ENCODE assay signal across 1 cellular context in the genomic region with DNA sequence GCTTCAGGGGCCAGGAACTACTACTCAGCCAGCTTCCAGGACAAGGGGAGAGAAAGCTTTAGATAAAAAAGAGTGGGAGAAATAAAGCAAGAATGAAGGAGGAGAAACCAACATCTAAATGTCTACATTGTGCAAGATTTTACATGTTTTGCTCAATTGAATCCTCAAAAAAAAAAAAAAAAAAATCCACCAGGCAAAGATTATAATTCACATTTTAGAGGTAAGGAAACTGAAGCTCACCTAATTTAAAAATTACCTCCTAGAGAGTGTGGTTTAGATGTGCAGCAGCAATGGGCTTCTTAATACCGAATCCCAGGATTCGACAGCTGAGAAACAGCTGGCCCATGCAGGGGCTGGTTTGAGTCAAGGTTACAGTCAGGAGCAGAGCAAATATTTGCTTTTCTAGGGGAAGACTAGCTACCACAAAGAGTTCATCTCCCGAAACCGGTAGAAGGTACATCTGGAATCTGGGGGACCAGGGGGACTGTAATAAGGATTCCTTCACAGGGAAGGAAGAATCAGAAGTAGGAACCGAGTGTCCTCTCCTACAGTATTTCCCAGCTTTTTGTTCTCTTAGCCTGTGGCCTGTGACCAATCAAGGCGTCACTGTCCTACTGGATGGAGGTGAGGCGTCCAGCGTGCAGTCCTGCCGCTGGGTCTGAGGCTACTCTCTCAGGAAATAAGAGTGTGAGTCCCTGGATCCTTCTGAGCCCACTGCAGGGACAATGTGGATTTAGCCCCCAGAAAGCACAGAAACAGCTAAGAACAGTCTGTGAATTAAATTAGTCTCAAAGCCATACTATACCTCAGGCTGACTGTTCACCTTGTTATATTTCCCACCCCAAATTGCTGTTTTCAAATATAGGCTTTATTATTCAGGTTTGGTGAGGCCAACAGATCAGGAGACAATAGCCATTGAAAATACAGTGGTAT.
A peak's percentile ranks its signal among the peaks of the same experiment; 100 is the strongest.
TF ChIP-seq lines count a peak whose summit lies in the region.

No MANE protein-coding gene starts in this region.

TF ChIP-seq in IMR-90, 13 proteins besides CTCF, POLR2A, EP300 and RAD21:
- TF ChIP-seq, protein P1, sequence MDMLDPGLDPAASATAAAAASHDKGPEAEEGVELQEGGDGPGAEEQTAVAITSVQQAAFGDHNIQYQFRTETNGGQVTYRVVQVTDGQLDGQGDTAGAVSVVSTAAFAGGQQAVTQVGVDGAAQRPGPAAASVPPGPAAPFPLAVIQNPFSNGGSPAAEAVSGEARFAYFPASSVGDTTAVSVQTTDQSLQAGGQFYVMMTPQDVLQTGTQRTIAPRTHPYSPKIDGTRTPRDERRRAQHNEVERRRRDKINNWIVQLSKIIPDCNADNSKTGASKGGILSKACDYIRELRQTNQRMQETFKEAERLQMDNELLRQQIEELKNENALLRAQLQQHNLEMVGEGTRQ (IDR thresholded peaks at IDR 0.05; ENCODE audit: low read depth, low read length): no peak
- TF ChIP-seq CEBPB (IDR thresholded peaks at IDR 0.05; ENCODE audit: low read depth, low read length) (peak; percentile 84), MAFK (IDR thresholded peaks at IDR 0.05; ENCODE audit: low read depth, low read length) (no peak), RCOR1 (IDR thresholded peaks at IDR 0.05; ENCODE audit: insufficient replicate concordance, low read length) (no peak), MXI1 (IDR thresholded peaks at IDR 0.05; ENCODE audit: borderline replicate concordance, low read depth, low read length) (no peak), SMC3 (IDR thresholded peaks at IDR 0.05; ENCODE audit: low read depth, low read length) (no peak), FOS (IDR thresholded peaks at IDR 0.05; ENCODE audit: low read depth, low read length) (no peak)
- TF ChIP-seq, protein P2, sequence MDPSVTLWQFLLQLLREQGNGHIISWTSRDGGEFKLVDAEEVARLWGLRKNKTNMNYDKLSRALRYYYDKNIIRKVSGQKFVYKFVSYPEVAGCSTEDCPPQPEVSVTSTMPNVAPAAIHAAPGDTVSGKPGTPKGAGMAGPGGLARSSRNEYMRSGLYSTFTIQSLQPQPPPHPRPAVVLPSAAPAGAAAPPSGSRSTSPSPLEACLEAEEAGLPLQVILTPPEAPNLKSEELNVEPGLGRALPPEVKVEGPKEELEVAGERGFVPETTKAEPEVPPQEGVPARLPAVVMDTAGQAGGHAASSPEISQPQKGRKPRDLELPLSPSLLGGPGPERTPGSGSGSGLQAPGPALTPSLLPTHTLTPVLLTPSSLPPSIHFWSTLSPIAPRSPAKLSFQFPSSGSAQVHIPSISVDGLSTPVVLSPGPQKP (IDR thresholded peaks at IDR 0.05; ENCODE audit: borderline replicate concordance, low read depth, low read length): no peak
